8 cellular contexts compared by ENCODE assay signal in genomic region chr5:785181-785705, GRCh38. TPM values are rescaled to one million over a fixed set of nuclear protein-coding genes. Genes with fewer than 3 reads are reported as not detected.
DNase-seq lines count a peak whose midpoint lies in the region; ATAC-seq and TF ChIP-seq lines count a peak whose summit lies in the region.
"Not testable (repeated sequence)": the region's sequence is repeated elsewhere in the genome, so short reads cannot be mapped to it uniquely, and the experiment has no call there.

No MANE protein-coding gene starts in this region.

- BruUV-seq in OCI-LY7 (replicated peaks; lab: Mats Ljungman, UMichigan) = not testable (repeated sequence)

- H3K27me3 Mint-ChIP-seq in CD4-positive, CD25-positive, alpha-beta regulatory T cell = not testable (repeated sequence)
- H3K27me3 Mint-ChIP-seq in activated naive CD4-positive, alpha-beta T cell treated with anti-CD3 and anti-CD28 coated beads, Interleukin-2, amount 10 ng/mL, durations not matched to agents 7 days and 5 days = peaks cover 47% of the 10 kb centered on the region
- H3K27me3 Mint-ChIP-seq in mesothelial cell of epicardium (ENCODE audit: low read depth) = peaks cover 23% of the 10 kb centered on the region

- H3K4me2 ChIP-seq in OCI-LY7 (ENCODE audit: low read length) = peak overlapping the region; percentile 83

- not testable (repeated sequence) for H3K27me3 ChIP-seq in CD4-positive, CD25-positive, alpha-beta regulatory T cell (ENCODE audit: control insufficient read depth, insufficient read depth, low read length)
- H3K27me3 ChIP-seq in foreskin keratinocyte = peaks cover 11% of the 10 kb centered on the region

- POLR2A ChIA-PET in OCI-LY7 (lab: Charles Lee) = not testable (repeated sequence)

- not testable (repeated sequence) for DNase-seq in CD4-positive, CD25-positive, alpha-beta regulatory T cell; OCI-LY7 (ENCODE audit: low spot score); foreskin keratinocyte
- DNase-seq in activated naive CD4-positive, alpha-beta T cell treated with anti-CD3 and anti-CD28 coated beads, Interleukin-2, amount 10 ng/mL, durations not matched to agents 7 days and 5 days = peak; percentile 31
- DNase-seq in mesothelial cell of epicardium (ENCODE audit: low spot score in 2 of 2, unreplicated experiment in 2 of 2) = peak in 1 of 2 experiments; percentile 43
- DNase-seq in stimulated activated effector memory CD8-positive, alpha-beta T cell treated with anti-CD3 and anti-CD28 coated beads, Interleukin-12 subunit alpha, Interleukin-12 subunit beta, amount 100 ng/mL, for 72 hours (ENCODE audit: low spot score in 2 of 2) = peak in 1 of 2 donors; percentile 62

- peak; percentile 6 to 21 for ATAC-seq in CD4-positive, CD25-positive, alpha-beta regulatory T cell (ENCODE audit: low read depth in 2 of 2)
- peak; percentile 23 for ATAC-seq in GM21390 (IDR thresholded peaks at IDR 0.05; ENCODE audit: unreplicated experiment)
- ATAC-seq in HG03175 (IDR thresholded peaks at IDR 0.05; ENCODE audit: unreplicated experiment) = peak; percentile 14
- ATAC-seq in foreskin keratinocyte = peak; percentile 13
- ATAC-seq in stimulated activated effector memory CD8-positive, alpha-beta T cell treated with anti-CD3 and anti-CD28 coated beads, Interleukin-12 subunit alpha, Interleukin-12 subunit beta, amount 100 ng/mL, for 72 hours = peak; percentile 22

- CTCF ChIA-PET in OCI-LY7 (lab: Charles Lee; ENCODE audit: unreplicated experiment); activated naive CD4-positive, alpha-beta T cell treated with anti-CD3 and anti-CD28 coated beads, Interleukin-2, amount 10 ng/mL, durations not matched to agents 7 days and 5 days (lab: Charles Lee): not testable (repeated sequence)

- intact Hi-C loops in OCI-LY7 (cut with micrococcal nuclease; ENCODE audit: unreplicated experiment) = not testable (repeated sequence)

- not testable (repeated sequence) for H4K20me1 ChIP-seq in OCI-LY7 (ENCODE audit: insufficient read depth, low read length)

- not testable (repeated sequence) for H3K4me1 Mint-ChIP-seq in CD4-positive, CD25-positive, alpha-beta regulatory T cell; activated naive CD4-positive, alpha-beta T cell treated with anti-CD3 and anti-CD28 coated beads, Interleukin-2, amount 10 ng/mL, durations not matched to agents 7 days and 5 days; mesothelial cell of epicardium; stimulated activated effector memory CD8-positive, alpha-beta T cell treated with anti-CD3 and anti-CD28 coated beads, Interleukin-12 subunit alpha, Interleukin-12 subunit beta, amount 100 ng/mL, for 72 hours

- not testable (repeated sequence) for H3K27ac ChIP-seq in CD4-positive, CD25-positive, alpha-beta regulatory T cell (ENCODE audit: insufficient read depth, low read length, poor library complexity, severe bottlenecking); OCI-LY7 (ENCODE audit: low read depth, low read length, poor library complexity, severe bottlenecking); foreskin keratinocyte

- not testable (repeated sequence) for H3K9me3 Mint-ChIP-seq in CD4-positive, CD25-positive, alpha-beta regulatory T cell; activated naive CD4-positive, alpha-beta T cell treated with anti-CD3 and anti-CD28 coated beads, Interleukin-2, amount 10 ng/mL, durations not matched to agents 7 days and 5 days; stimulated activated effector memory CD8-positive, alpha-beta T cell treated with anti-CD3 and anti-CD28 coated beads, Interleukin-12 subunit alpha, Interleukin-12 subunit beta, amount 100 ng/mL, for 72 hours
- peaks cover 17% of the 10 kb centered on the region for H3K9me3 Mint-ChIP-seq in mesothelial cell of epicardium

- H2AFZ ChIP-seq in OCI-LY7 (ENCODE audit: low read length) = not testable (repeated sequence)

- H3K36me3 ChIP-seq in CD4-positive, CD25-positive, alpha-beta regulatory T cell (ENCODE audit: control insufficient read depth, insufficient read depth, low read length); OCI-LY7 (ENCODE audit: insufficient read depth, low read length): not testable (repeated sequence)

- TF ChIP-seq CTCF in OCI-LY7 (conservative IDR thresholded peaks at IDR 0.05; ENCODE audit: low read length); foreskin keratinocyte (conservative IDR thresholded peaks at IDR 0.05); mesothelial cell of epicardium (IDR thresholded peaks at IDR 0.05; ENCODE audit: unreplicated experiment): not testable (repeated sequence)

- not testable (repeated sequence) for H3K9me3 ChIP-seq in CD4-positive, CD25-positive, alpha-beta regulatory T cell (ENCODE audit: control insufficient read depth in 2 of 2, low read length in 2 of 2); OCI-LY7 (ENCODE audit: low read length)

- not testable (repeated sequence) for H3K9me2 ChIP-seq in OCI-LY7 (ENCODE audit: insufficient read depth, low read length)

- not testable (repeated sequence) for H3K36me3 Mint-ChIP-seq in CD4-positive, CD25-positive, alpha-beta regulatory T cell; activated naive CD4-positive, alpha-beta T cell treated with anti-CD3 and anti-CD28 coated beads, Interleukin-2, amount 10 ng/mL, durations not matched to agents 7 days and 5 days; mesothelial cell of epicardium; stimulated activated effector memory CD8-positive, alpha-beta T cell treated with anti-CD3 and anti-CD28 coated beads, Interleukin-12 subunit alpha, Interleukin-12 subunit beta, amount 100 ng/mL, for 72 hours

- not testable (repeated sequence) for H3K27ac Mint-ChIP-seq in CD4-positive, CD25-positive, alpha-beta regulatory T cell; activated naive CD4-positive, alpha-beta T cell treated with anti-CD3 and anti-CD28 coated beads, Interleukin-2, amount 10 ng/mL, durations not matched to agents 7 days and 5 days; mesothelial cell of epicardium; stimulated activated effector memory CD8-positive, alpha-beta T cell treated with anti-CD3 and anti-CD28 coated beads, Interleukin-12 subunit alpha, Interleukin-12 subunit beta, amount 100 ng/mL, for 72 hours

- H3K4me3 ChIP-seq in CD4-positive, CD25-positive, alpha-beta regulatory T cell (ENCODE audit: low read depth, low read length) = not testable (repeated sequence)
- peak overlapping the region; percentile 66 for H3K4me3 ChIP-seq in OCI-LY7 (ENCODE audit: low read depth, low read length, poor library complexity, severe bottlenecking)

- peaks cover 15% of the 10 kb centered on the region for H3K4me1 ChIP-seq in CD4-positive, CD25-positive, alpha-beta regulatory T cell (ENCODE audit: control insufficient read depth, insufficient read depth, low read length, poor library complexity, severe bottlenecking)
- H3K4me1 ChIP-seq in OCI-LY7 (ENCODE audit: insufficient read depth, low read length, poor library complexity, severe bottlenecking); foreskin keratinocyte: not testable (repeated sequence)

- H3K4me3 Mint-ChIP-seq in CD4-positive, CD25-positive, alpha-beta regulatory T cell = peak overlapping the region in 2 of 4 donors; percentile 62 to 79
- peak overlapping the region; percentile 67 for H3K4me3 Mint-ChIP-seq in activated naive CD4-positive, alpha-beta T cell treated with anti-CD3 and anti-CD28 coated beads, Interleukin-2, amount 10 ng/mL, durations not matched to agents 7 days and 5 days
- peak overlapping the region; percentile 62 for H3K4me3 Mint-ChIP-seq in mesothelial cell of epicardium
- peak overlapping the region; percentile 68 for H3K4me3 Mint-ChIP-seq in stimulated activated effector memory CD8-positive, alpha-beta T cell treated with anti-CD3 and anti-CD28 coated beads, Interleukin-12 subunit alpha, Interleukin-12 subunit beta, amount 100 ng/mL, for 72 hours

- H3K79me2 ChIP-seq in OCI-LY7 (ENCODE audit: insufficient read depth, low read depth, low read length) = not testable (repeated sequence)

RNA-seq across cellular contexts. Expression of gene ZDHHC11B, which starts 0.7 kb away (rescaled TPM):
- total RNA-seq in CD4-positive, CD25-positive, alpha-beta regulatory T cell = 17.7 TPM
- not detected for polyA plus RNA-seq in CD4-positive, CD25-positive, alpha-beta regulatory T cell
- total RNA-seq in OCI-LY7 (2014; rRNA removed; shearing (Covaris generic)) = not detected in 2 replicates
- total RNA-seq in OCI-LY7 (2022) (0.26 and 0.29 TPM in 2 replicates), foreskin keratinocyte (0.14 TPM in 1 of 2 replicates, not detected in the other), mesothelial cell of epicardium (0.69 to 0.90 TPM (median 0.74 TPM) in 3 replicates)
- 0.04 TPM in 1 of 2 replicates, not detected in the other for polyA plus RNA-seq in foreskin keratinocyte
